25 cellular contexts compared by ENCODE assay signal in genomic region chr1:151098126-151098525, GRCh38.
"Had no signal": no experiment of that assay in that cellular context is flagged by ENCODE, and none has a peak within 500 bp of the region (broad histone marks: within the 10 kb centered on the region; RNA-seq: fewer than 3 reads in every experiment).

No MANE protein-coding gene starts in this region.

- H3K27me3 ChIP-seq: SJCRH30 had no signal

- H3K9me3 ChIP-seq: SJCRH30 had no signal

- H3K4me3 ChIP-seq: SJCRH30, SK-N-MC had no signal

- H3K4me1 ChIP-seq: SJCRH30 had no signal

- DNase-seq: activated CD4-positive, alpha-beta T cell treated with anti-CD3 and anti-CD28 coated beads, Interleukin-2, amount 10 ng/mL, durations not matched to agents 7 days and 5 days; activated CD4-positive, alpha-beta T cell treated with anti-CD3 and anti-CD28 coated beads, Interleukin-2, amount 50 U/mL, for 48 hours; activated CD8-positive, alpha-beta T cell treated with anti-CD3 and anti-CD28 coated beads, Interleukin-2, amount 10 ng/mL, durations not matched to agents 7 days and 5 days; activated naive CD4-positive, alpha-beta T cell treated with anti-CD3 and anti-CD28 coated beads, Interleukin-2, amount 10 ng/mL, durations not matched to agents 7 days and 5 days; activated naive CD8-positive, alpha-beta T cell treated with anti-CD3 and anti-CD28 coated beads, Interleukin-2, amount 50 U/mL, for 24 hours; activated T-cell treated with anti-CD3 and anti-CD28 coated beads, Interleukin-2, amount 50 U/mL, for 24 hours; anterior cingulate cortex; caudate nucleus; cerebellar nuclear complex; Karpas-422; NCI-H1048; NCI-H1105 treated with DMSO at 0.1 percent for 48 hours; NCI-H1436; NCI-H1694; NCI-H1930; NCI-H2081 treated with DMSO at 0.1 percent for 48 hours; NCI-H345; NCI-H524 treated with DMSO at 0.1 percent for 48 hours; SHP77; SJCRH30; T1000; WERI-Rb-1 had no signal

- H3K27ac ChIP-seq: SJCRH30, SK-N-MC, WERI-Rb-1 had no signal

- H3K36me3 ChIP-seq: SJCRH30 had no signal

- FAIRE-seq: bronchial epithelial cell had no signal

- ATAC-seq: activated CD8-positive, alpha-beta T cell treated with anti-CD3 and anti-CD28 coated beads, Interleukin-2, amount 10 ng/mL, durations not matched to agents 7 days and 5 days; activated naive CD8-positive, alpha-beta T cell treated with anti-CD3 and anti-CD28 coated beads, Interleukin-2, amount 50 U/mL, for 24 hours; Panc1 had no signal
